In the genomic region with DNA sequence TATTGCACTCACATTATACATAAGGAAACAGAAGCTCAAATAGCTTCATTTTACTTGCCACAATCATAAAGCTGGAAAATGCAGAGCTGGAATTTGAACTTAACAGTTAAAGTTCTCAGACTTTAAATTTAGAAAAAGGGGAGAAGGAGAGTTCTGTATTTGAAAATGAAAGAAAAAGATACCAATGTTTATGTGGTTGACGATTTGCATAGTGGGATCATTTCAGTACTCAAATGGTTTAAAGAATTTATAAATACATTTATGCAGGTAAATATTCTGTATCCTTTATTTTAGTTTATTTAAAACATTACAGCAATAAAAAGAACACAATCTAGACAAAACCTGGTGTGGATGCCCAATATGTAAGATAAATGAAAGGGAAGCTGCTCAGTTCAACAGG, we compare ENCODE assay signal across 18 cellular contexts. TPM values are rescaled to one million over a fixed set of nuclear protein-coding genes. Genes with fewer than 3 reads are reported as not detected.
DNase-seq lines count a peak whose midpoint lies in the region; ATAC-seq, FAIRE-seq and TF ChIP-seq lines count a peak whose summit lies in the region.
"Had no signal": no experiment of that assay in that cellular context is flagged by ENCODE, and none has a peak within 500 bp of the region (broad histone marks: within the 10 kb centered on the region; RNA-seq: fewer than 3 reads in every experiment).

No MANE protein-coding gene starts in this region.

- H3K36me3 Mint-ChIP-seq in activated naive CD8-positive, alpha-beta T cell treated with anti-CD3 and anti-CD28 coated beads, Interleukin-2, amount 10 ng/mL, durations not matched to agents 7 days and 5 days: no peaks in the 10 kb centered on the region
- H3K36me3 Mint-ChIP-seq in activated naive CD8-positive, alpha-beta T cell treated with anti-CD3 and anti-CD28 coated beads for 36 hours: no peaks in the 10 kb centered on the region
- H3K36me3 Mint-ChIP-seq: CD14-positive monocyte; naive thymus-derived CD8-positive, alpha-beta T cell; T-cell had no signal

- no peaks in the 10 kb centered on the region for H3K9me3 Mint-ChIP-seq in activated naive CD8-positive, alpha-beta T cell treated with anti-CD3 and anti-CD28 coated beads, Interleukin-2, amount 10 ng/mL, durations not matched to agents 7 days and 5 days
- H3K9me3 Mint-ChIP-seq in activated naive CD8-positive, alpha-beta T cell treated with anti-CD3 and anti-CD28 coated beads for 36 hours: no peaks in the 10 kb centered on the region
- H3K9me3 Mint-ChIP-seq: CD14-positive monocyte; naive thymus-derived CD8-positive, alpha-beta T cell; T-cell had no signal

- POLR2A ChIA-PET in activated naive CD8-positive, alpha-beta T cell treated with anti-CD3 and anti-CD28 coated beads, Interleukin-2, amount 10 ng/mL, durations not matched to agents 7 days and 5 days (lab: Charles Lee): no interaction called here

- H3K4me1 ChIP-seq in pancreas: peaks cover 0 to 16% (median 7%) of the 10 kb centered on the region in 3 donors

- intact Hi-C loops in pancreas (cut with DNase I): no loop called here

- H3K36me3 ChIP-seq in pancreas: no peaks in the 10 kb centered on the region
- H3K36me3 ChIP-seq: cardiac muscle cell, lower lobe of right lung had no signal

- WGBS in pancreas, 2 donors: 88 to 96% methylated on average over 1 of the region's 1 CpG

- no peak for ATAC-seq in activated naive CD8-positive, alpha-beta T cell treated with anti-CD3 and anti-CD28 coated beads, Interleukin-2, amount 10 ng/mL, durations not matched to agents 7 days and 5 days (ENCODE audit: low read depth)
- ATAC-seq in GM21717 (IDR thresholded peaks at IDR 0.05; ENCODE audit: unreplicated experiment) (peak; percentile 73), HG03432 (IDR thresholded peaks at IDR 0.05; ENCODE audit: unreplicated experiment) (peak; percentile 64), pancreas (no peak)
- ATAC-seq: lower lobe of right lung; naive thymus-derived CD8-positive, alpha-beta T cell; T-cell had no signal

- H3K27me3 ChIP-seq in pancreas: no peaks in the 10 kb centered on the region
- H3K27me3 ChIP-seq: cardiac muscle cell had no signal

- DNase-seq in activated naive CD8-positive, alpha-beta T cell treated with anti-CD3 and anti-CD28 coated beads, Interleukin-2, amount 10 ng/mL, durations not matched to agents 7 days and 5 days: no peak
- DNase-seq in activated naive CD8-positive, alpha-beta T cell treated with anti-CD3 and anti-CD28 coated beads for 36 hours: no peak
- no peak for DNase-seq in pancreas
- no peak for DNase-seq in NCI-H226
- no peak for DNase-seq in H4 (ENCODE audit: low spot score)
- no peak for DNase-seq in NCI-H510A (lab: John Stamatoyannopoulos, UW)
- DNase-seq: activated CD4-positive, CD25-positive, alpha-beta regulatory T cell treated with anti-CD3 and anti-CD28 coated beads, Interleukin-2, amount 50 U/mL, for 72 hours; foreskin melanocyte; lower lobe of right lung; naive thymus-derived CD8-positive, alpha-beta T cell; NCI-H2107; stimulated activated CD4-positive, alpha-beta T cell treated with anti-CD3 and anti-CD28 coated beads, Interleukin-15, amount 100 ng/mL, for 24 hours; T-cell had no signal

- H3K27ac Mint-ChIP-seq in activated naive CD8-positive, alpha-beta T cell treated with anti-CD3 and anti-CD28 coated beads, Interleukin-2, amount 10 ng/mL, durations not matched to agents 7 days and 5 days: no peak overlapping the region
- no peak overlapping the region for H3K27ac Mint-ChIP-seq in activated naive CD8-positive, alpha-beta T cell treated with anti-CD3 and anti-CD28 coated beads for 36 hours
- H3K27ac Mint-ChIP-seq: T-cell had no signal

- FAIRE-seq in pancreas (lab: Jason Lieb, UNC): peak; percentile 53
- FAIRE-seq: A204.1 had no signal

- no peaks in the 10 kb centered on the region for H3K27me3 Mint-ChIP-seq in activated naive CD8-positive, alpha-beta T cell treated with anti-CD3 and anti-CD28 coated beads, Interleukin-2, amount 10 ng/mL, durations not matched to agents 7 days and 5 days
- no peaks in the 10 kb centered on the region for H3K27me3 Mint-ChIP-seq in activated naive CD8-positive, alpha-beta T cell treated with anti-CD3 and anti-CD28 coated beads for 36 hours
- H3K27me3 Mint-ChIP-seq: naive thymus-derived CD8-positive, alpha-beta T cell; T-cell had no signal

- TF ChIP-seq CTCF in pancreas (IDR thresholded peaks at IDR 0.05): no peak

- H3K4me3 ChIP-seq in pancreas: no peak overlapping the region
- H3K4me3 ChIP-seq: cardiac muscle cell, lower lobe of right lung had no signal

- H3K9me3 ChIP-seq in pancreas: no peaks in the 10 kb centered on the region
- H3K9me3 ChIP-seq: lower lobe of right lung had no signal

- H3K4me1 Mint-ChIP-seq in activated naive CD8-positive, alpha-beta T cell treated with anti-CD3 and anti-CD28 coated beads, Interleukin-2, amount 10 ng/mL, durations not matched to agents 7 days and 5 days: peaks cover 31% of the 10 kb centered on the region
- H3K4me1 Mint-ChIP-seq in activated naive CD8-positive, alpha-beta T cell treated with anti-CD3 and anti-CD28 coated beads for 36 hours: peaks cover 49% of the 10 kb centered on the region

- H3K27ac ChIP-seq in pancreas: no peak overlapping the region
- H3K27ac ChIP-seq: cardiac muscle cell, lower lobe of right lung had no signal

- H3K4me3 Mint-ChIP-seq in activated naive CD8-positive, alpha-beta T cell treated with anti-CD3 and anti-CD28 coated beads, Interleukin-2, amount 10 ng/mL, durations not matched to agents 7 days and 5 days: peak overlapping the region; percentile 61
- H3K4me3 Mint-ChIP-seq in activated naive CD8-positive, alpha-beta T cell treated with anti-CD3 and anti-CD28 coated beads for 36 hours: no peak overlapping the region
- H3K4me3 Mint-ChIP-seq: CD14-positive monocyte; naive thymus-derived CD8-positive, alpha-beta T cell; T-cell had no signal

RNA-seq across cellular contexts. Expression of a gene that starts 25.5 kb away (rescaled TPM):
- 100 to 1,000 TPM; 170 to 177 TPM for total RNA-seq in activated naive CD8-positive, alpha-beta T cell treated with anti-CD3 and anti-CD28 coated beads, Interleukin-2, amount 10 ng/mL, durations not matched to agents 7 days and 5 days
- total RNA-seq in activated naive CD8-positive, alpha-beta T cell treated with anti-CD3 and anti-CD28 coated beads for 36 hours: 10 to 100 TPM; 80.6 to 81.0 TPM
- total RNA-seq in pancreas: 1 to 10 TPM in 5 of 6 donors, under 1 TPM in 1; 0.60 to 2.5 (median 1.4) TPM
- polyA plus RNA-seq in pancreas: 1 to 10 TPM; 2.0 to 6.4 TPM
- 0.55 and 4.3 TPM in 2 replicates for total RNA-seq in H4 (2014; rRNA removed; shearing (Covaris generic))

Comparison
In these comparisons a context has a peak if more than half of its experiments do, and no peak if none do; other contexts are left out.
1. ATAC-seq: peak in GM21717 (single experiment) and HG03432 (single experiment); none in activated naive CD8-positive, alpha-beta T cell treated with anti-CD3 and anti-CD28 coated beads, Interleukin-2, amount 10 ng/mL, durations not matched to agents 7 days and 5 days (single experiment) and pancreas (0 of 4).
2. RNA of a gene that starts 25.5 kb away (total RNA-seq): 170 to 177 TPM in activated naive CD8-positive, alpha-beta T cell treated with anti-CD3 and anti-CD28 coated beads, Interleukin-2, amount 10 ng/mL, durations not matched to agents 7 days and 5 days and 80.6 to 81.0 TPM in activated naive CD8-positive, alpha-beta T cell treated with anti-CD3 and anti-CD28 coated beads for 36 hours; 0.55 to 4.3 TPM in H4 and 0.60 to 2.5 TPM in pancreas; every median in the first group is over 10 times any median in the second.